In the genomic region with DNA sequence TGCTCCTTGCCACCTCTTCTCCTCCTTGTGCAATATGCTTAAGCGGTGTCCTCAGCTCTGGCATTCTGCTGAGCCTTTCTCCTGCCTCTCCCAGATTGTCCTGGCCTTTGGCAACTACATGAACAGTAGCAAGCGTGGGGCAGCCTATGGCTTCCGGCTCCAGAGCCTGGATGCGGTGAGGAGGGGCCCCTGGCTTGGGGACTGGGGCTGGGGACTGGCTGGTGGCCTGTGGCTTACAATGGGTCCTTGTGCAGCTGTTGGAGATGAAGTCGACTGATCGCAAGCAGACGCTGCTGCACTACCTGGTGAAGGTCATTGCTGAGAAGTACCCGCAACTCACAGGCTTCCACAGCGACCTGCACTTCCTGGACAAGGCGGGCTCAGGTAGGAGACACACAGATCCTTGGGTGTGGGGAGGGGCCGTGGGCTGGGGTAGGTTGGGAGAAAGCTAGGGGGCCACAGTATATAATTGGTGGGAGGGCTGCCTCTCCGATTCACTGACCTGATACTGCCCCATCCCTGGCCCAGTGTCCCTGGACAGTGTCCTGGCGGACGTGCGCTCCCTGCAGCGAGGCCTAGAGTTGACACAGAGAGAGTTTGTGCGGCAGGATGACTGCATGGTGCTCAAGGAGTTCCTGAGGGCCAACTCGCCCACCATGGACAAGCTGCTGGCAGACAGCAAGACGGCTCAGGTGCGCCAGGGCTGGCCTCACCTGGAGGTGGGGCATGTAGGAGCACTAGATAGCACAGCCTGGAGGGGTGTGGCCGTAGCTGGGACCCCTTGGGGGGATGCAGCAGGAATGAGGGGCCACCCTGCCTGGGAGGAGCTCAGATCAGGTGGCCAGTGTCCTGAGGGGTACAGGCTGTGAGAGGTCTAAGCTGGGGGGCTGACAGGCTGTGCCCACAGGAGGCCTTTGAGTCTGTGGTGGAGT, we compare ENCODE assay signal across 1 cellular context.
A peak's percentile ranks its signal among the peaks of the same experiment; 100 is the strongest.
TF ChIP-seq lines count a peak whose summit lies in the region.

No MANE protein-coding gene starts in this region.

TF ChIP-seq in HepG2, 621 proteins besides CTCF, POLR2A, EP300 and RAD21 (continued from another document and continues in another):
- TF ChIP-seq ZNF646 (CRISPR knock-in tag; IDR thresholded peaks at IDR 0.05) (no peak), ZNF317 (CRISPR knock-in tag; IDR thresholded peaks at IDR 0.05) (no peak), MYNN (CRISPR knock-in tag; IDR thresholded peaks at IDR 0.05; ENCODE audit: low read depth) (no peak), ZFP36L1 (CRISPR knock-in tag; IDR thresholded peaks at IDR 0.05) (no peak), FOXK1 (CRISPR knock-in tag; IDR thresholded peaks at IDR 0.05; ENCODE audit: borderline replicate concordance, low read depth) (no peak), HDAC2 (CRISPR knock-in tag; IDR thresholded peaks at IDR 0.05) (0 out of 2 replicates have a peak, but pooled peaks have one; percentile 6), KDM2A (CRISPR knock-in tag; IDR thresholded peaks at IDR 0.05; ENCODE audit: borderline replicate concordance, low read depth) (0 out of 2 replicates have a peak, but pooled peaks have one; percentile 43), PITX1 (CRISPR knock-in tag; IDR thresholded peaks at IDR 0.05) (peak; percentile 29; the same call in 1 of the 2 replicates), SP4 (CRISPR knock-in tag; IDR thresholded peaks at IDR 0.05) (peak; percentile 44; the same call in 1 of the 2 replicates), ZNF607 (CRISPR knock-in tag; IDR thresholded peaks at IDR 0.05; ENCODE audit: borderline replicate concordance) (no peak), ETV5 (CRISPR knock-in tag; IDR thresholded peaks at IDR 0.05; ENCODE audit: borderline replicate concordance) (peak; percentile 66; the same call in 1 of the 2 replicates), PAXIP1 (CRISPR knock-in tag; conservative IDR thresholded peaks at IDR 0.05) (0 out of 2 replicates have a peak, but pooled peaks have one; percentile 33), KLF6 (CRISPR knock-in tag; IDR thresholded peaks at IDR 0.05) (no peak), SOX6 (IDR thresholded peaks at IDR 0.05) (no peak), SOX6 (CRISPR knock-in tag; IDR thresholded peaks at IDR 0.05) (peak; percentile 24; the same call in 1 of the 2 replicates), ZNF30 (CRISPR knock-in tag; IDR thresholded peaks at IDR 0.05) (no peak), ZNF652 (CRISPR knock-in tag; IDR thresholded peaks at IDR 0.05; ENCODE audit: borderline replicate concordance, low read depth) (no peak), ZNF510 (CRISPR knock-in tag; IDR thresholded peaks at IDR 0.05; ENCODE audit: low read depth) (no peak), STAG1 (CRISPR knock-in tag; IDR thresholded peaks at IDR 0.05) (no peak), ZNF773 (CRISPR knock-in tag; IDR thresholded peaks at IDR 0.05; ENCODE audit: borderline replicate concordance) (no peak), ZNF777 (CRISPR knock-in tag; IDR thresholded peaks at IDR 0.05) (0 out of 2 replicates have a peak, but pooled peaks have one; percentile 35), AGO1 (IDR thresholded peaks at IDR 0.05; ENCODE audit: low read depth, low read length, poor library complexity, severe bottlenecking) (peak; percentile 35), XBP1 (CRISPR knock-in tag; IDR thresholded peaks at IDR 0.05) (no peak), SKI (IDR thresholded peaks at IDR 0.05; ENCODE audit: partially characterized antibody) (no peak), TIGD3 (CRISPR knock-in tag; IDR thresholded peaks at IDR 0.05; ENCODE audit: borderline replicate concordance) (no peak)
- TF ChIP-seq, protein P1, sequence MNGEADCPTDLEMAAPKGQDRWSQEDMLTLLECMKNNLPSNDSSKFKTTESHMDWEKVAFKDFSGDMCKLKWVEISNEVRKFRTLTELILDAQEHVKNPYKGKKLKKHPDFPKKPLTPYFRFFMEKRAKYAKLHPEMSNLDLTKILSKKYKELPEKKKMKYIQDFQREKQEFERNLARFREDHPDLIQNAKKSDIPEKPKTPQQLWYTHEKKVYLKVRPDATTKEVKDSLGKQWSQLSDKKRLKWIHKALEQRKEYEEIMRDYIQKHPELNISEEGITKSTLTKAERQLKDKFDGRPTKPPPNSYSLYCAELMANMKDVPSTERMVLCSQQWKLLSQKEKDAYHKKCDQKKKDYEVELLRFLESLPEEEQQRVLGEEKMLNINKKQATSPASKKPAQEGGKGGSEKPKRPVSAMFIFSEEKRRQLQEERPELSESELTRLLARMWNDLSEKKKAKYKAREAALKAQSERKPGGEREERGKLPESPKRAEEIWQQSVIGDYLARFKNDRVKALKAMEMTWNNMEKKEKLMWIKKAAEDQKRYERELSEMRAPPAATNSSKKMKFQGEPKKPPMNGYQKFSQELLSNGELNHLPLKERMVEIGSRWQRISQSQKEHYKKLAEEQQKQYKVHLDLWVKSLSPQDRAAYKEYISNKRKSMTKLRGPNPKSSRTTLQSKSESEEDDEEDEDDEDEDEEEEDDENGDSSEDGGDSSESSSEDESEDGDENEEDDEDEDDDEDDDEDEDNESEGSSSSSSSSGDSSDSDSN (CRISPR knock-in tag; IDR thresholded peaks at IDR 0.05), result peak; percentile 58
- TF ChIP-seq, protein P2, sequence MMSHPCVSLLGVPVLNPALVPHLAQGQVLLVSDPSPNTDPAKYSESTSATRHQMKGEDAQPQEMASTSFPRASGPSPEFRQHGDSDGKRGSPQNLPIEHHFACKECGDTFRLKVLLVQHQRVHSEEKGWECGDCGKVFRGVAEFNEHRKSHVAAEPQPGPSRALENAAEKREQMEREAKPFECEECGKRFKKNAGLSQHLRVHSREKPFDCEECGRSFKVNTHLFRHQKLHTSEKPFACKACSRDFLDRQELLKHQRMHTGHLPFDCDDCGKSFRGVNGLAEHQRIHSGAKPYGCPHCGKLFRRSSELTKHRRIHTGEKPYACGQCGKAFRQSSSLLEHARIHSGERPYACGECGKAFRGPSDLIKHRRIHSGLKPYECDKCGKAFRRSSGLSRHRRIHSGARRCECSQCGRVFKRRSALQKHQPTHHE (CRISPR knock-in tag; IDR thresholded peaks at IDR 0.05; ENCODE audit: borderline replicate concordance), result no peak
- TF ChIP-seq, protein P3, sequence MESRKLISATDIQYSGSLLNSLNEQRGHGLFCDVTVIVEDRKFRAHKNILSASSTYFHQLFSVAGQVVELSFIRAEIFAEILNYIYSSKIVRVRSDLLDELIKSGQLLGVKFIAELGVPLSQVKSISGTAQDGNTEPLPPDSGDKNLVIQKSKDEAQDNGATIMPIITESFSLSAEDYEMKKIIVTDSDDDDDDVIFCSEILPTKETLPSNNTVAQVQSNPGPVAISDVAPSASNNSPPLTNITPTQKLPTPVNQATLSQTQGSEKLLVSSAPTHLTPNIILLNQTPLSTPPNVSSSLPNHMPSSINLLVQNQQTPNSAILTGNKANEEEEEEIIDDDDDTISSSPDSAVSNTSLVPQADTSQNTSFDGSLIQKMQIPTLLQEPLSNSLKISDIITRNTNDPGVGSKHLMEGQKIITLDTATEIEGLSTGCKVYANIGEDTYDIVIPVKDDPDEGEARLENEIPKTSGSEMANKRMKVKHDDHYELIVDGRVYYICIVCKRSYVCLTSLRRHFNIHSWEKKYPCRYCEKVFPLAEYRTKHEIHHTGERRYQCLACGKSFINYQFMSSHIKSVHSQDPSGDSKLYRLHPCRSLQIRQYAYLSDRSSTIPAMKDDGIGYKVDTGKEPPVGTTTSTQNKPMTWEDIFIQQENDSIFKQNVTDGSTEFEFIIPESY (CRISPR knock-in tag; IDR thresholded peaks at IDR 0.05), result peak; percentile 57; the same call in 1 of the 2 replicates
- TF ChIP-seq, protein P4, sequence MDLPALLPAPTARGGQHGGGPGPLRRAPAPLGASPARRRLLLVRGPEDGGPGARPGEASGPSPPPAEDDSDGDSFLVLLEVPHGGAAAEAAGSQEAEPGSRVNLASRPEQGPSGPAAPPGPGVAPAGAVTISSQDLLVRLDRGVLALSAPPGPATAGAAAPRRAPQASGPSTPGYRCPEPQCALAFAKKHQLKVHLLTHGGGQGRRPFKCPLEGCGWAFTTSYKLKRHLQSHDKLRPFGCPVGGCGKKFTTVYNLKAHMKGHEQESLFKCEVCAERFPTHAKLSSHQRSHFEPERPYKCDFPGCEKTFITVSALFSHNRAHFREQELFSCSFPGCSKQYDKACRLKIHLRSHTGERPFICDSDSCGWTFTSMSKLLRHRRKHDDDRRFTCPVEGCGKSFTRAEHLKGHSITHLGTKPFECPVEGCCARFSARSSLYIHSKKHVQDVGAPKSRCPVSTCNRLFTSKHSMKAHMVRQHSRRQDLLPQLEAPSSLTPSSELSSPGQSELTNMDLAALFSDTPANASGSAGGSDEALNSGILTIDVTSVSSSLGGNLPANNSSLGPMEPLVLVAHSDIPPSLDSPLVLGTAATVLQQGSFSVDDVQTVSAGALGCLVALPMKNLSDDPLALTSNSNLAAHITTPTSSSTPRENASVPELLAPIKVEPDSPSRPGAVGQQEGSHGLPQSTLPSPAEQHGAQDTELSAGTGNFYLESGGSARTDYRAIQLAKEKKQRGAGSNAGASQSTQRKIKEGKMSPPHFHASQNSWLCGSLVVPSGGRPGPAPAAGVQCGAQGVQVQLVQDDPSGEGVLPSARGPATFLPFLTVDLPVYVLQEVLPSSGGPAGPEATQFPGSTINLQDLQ (CRISPR knock-in tag; IDR thresholded peaks at IDR 0.05), result no peak
- TF ChIP-seq, protein P5, sequence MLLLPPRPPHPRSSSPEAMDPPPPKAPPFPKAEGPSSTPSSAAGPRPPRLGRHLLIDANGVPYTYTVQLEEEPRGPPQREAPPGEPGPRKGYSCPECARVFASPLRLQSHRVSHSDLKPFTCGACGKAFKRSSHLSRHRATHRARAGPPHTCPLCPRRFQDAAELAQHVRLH (CRISPR knock-in tag; IDR thresholded peaks at IDR 0.05; ENCODE audit: borderline replicate concordance, low read depth), result peak; percentile 16; the same call in 1 of the 2 replicates
